ENCODE assay signal across 12 cellular contexts in the genomic region with DNA sequence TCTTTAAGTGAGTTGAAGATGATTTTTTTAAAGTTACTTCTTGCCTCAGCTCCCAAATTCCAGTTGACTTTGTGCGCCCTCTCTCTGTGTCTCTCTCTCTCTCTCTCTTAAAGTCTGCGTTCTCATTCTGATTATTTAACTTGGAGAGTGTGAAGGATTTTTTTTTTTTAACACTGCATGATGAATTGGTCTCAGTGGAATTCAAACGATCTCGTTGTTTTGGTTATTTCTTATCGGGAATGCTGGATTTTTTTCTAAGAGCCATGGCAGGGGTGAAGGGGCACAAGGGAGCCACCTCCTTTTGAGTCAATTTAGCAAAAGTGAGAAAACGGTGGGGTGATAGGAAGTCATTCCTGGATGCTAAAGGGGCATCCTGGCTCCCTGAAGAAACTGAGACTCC.
DNase-seq lines count a peak whose midpoint lies in the region; ATAC-seq, FAIRE-seq and TF ChIP-seq lines count a peak whose summit lies in the region.
"Had no signal": no experiment of that assay in that cellular context is flagged by ENCODE, and none has a peak within 500 bp of the region (broad histone marks: within the 10 kb centered on the region; RNA-seq: fewer than 3 reads in every experiment).

No MANE protein-coding gene starts in this region.

- CTCF ChIA-PET in activated naive CD4-positive, alpha-beta T cell treated with anti-CD3 and anti-CD28 coated beads, Interleukin-2, amount 10 ng/mL, durations not matched to agents 7 days and 5 days (lab: Charles Lee) = no interaction called here

- H3K27me3 ChIP-seq in lower lobe of right lung (ENCODE audit: low read depth) (no peaks in the 10 kb centered on the region), thoracic aorta (replicated peaks; ENCODE audit: insufficient read depth) (no peaks in the 10 kb centered on the region)

- ATAC-seq in lower lobe of right lung (peak; percentile 52 to 66), thoracic aorta (ENCODE audit: insufficient number of reproducible peaks, low FRiP score, low read depth) (peak; percentile 56)
- ATAC-seq in activated T-cell treated with anti-CD3 and anti-CD28 coated beads, Interleukin-2, amount 50 U/mL, for 4 hours = no peak

- no peaks in the 10 kb centered on the region for H3K9me3 ChIP-seq in lower lobe of right lung
- H3K9me3 ChIP-seq in thoracic aorta = no peaks in the 10 kb centered on the region

- H3K4me3 ChIP-seq in coronary artery = peak overlapping the region; percentile 53
- H3K4me3 ChIP-seq in lower lobe of right lung = no peak overlapping the region
- peak overlapping the region; percentile 56 for H3K4me3 ChIP-seq in thoracic aorta

- no peak overlapping the region for H3K27ac Mint-ChIP-seq in activated naive CD4-positive, alpha-beta T cell treated with anti-CD3 and anti-CD28 coated beads, Interleukin-2, amount 10 ng/mL, durations not matched to agents 7 days and 5 days

- DNase-seq in HS-27A (ENCODE audit: low read depth) (peak; percentile 81), coronary artery (ENCODE audit: low spot score) (no peak), lower lobe of right lung (no peak), thoracic aorta (ENCODE audit: low spot score) (no peak), NCI-H748 treated with DMSO at 0.1 percent for 48 hours (lab: John Stamatoyannopoulos, UW) (no peak), urothelium cell line (ENCODE audit: low spot score) (no peak)
- no peak for DNase-seq in activated naive CD4-positive, alpha-beta T cell treated with anti-CD3 and anti-CD28 coated beads, Interleukin-2, amount 10 ng/mL, durations not matched to agents 7 days and 5 days
- DNase-seq in activated T-cell treated with anti-CD3 and anti-CD28 coated beads, Interleukin-2, amount 50 U/mL, for 4 hours = no peak
- DNase-seq: activated naive CD4-positive, alpha-beta T cell treated with Interleukin-2 at 50 U/mL for 16 hours; DMS53; NCI-H446; SIG-M5 had no signal

- no peaks in the 10 kb centered on the region for H3K36me3 Mint-ChIP-seq in activated naive CD4-positive, alpha-beta T cell treated with anti-CD3 and anti-CD28 coated beads, Interleukin-2, amount 10 ng/mL, durations not matched to agents 7 days and 5 days
- no peaks in the 10 kb centered on the region for H3K36me3 Mint-ChIP-seq in activated T-cell treated with anti-CD3 and anti-CD28 coated beads, Interleukin-2, amount 50 U/mL, for 4 hours (ENCODE audit: insufficient read depth)

- peaks cover 25% of the 10 kb centered on the region for H3K4me1 ChIP-seq in lower lobe of right lung
- peaks cover 51 to 98% of the 10 kb centered on the region in 2 donors for H3K4me1 ChIP-seq in thoracic aorta (ENCODE audit: control insufficient read depth in 1 of 2, low read depth in 2 of 2)

- H3K4me1 Mint-ChIP-seq in activated naive CD4-positive, alpha-beta T cell treated with anti-CD3 and anti-CD28 coated beads, Interleukin-2, amount 10 ng/mL, durations not matched to agents 7 days and 5 days = no peaks in the 10 kb centered on the region
- H3K4me1 Mint-ChIP-seq in activated T-cell treated with anti-CD3 and anti-CD28 coated beads, Interleukin-2, amount 50 U/mL, for 4 hours (ENCODE audit: low read depth) = no peaks in the 10 kb centered on the region

- no peak for FAIRE-seq in urothelium cell line (lab: Jason Lieb, UNC)

- no peaks in the 10 kb centered on the region for H3K9me3 Mint-ChIP-seq in activated naive CD4-positive, alpha-beta T cell treated with anti-CD3 and anti-CD28 coated beads, Interleukin-2, amount 10 ng/mL, durations not matched to agents 7 days and 5 days
- no peaks in the 10 kb centered on the region for H3K9me3 Mint-ChIP-seq in activated T-cell treated with anti-CD3 and anti-CD28 coated beads, Interleukin-2, amount 50 U/mL, for 4 hours

- intact Hi-C loops in lower lobe of right lung (cut with DNase I) = no loop called here

- H3K27me3 Mint-ChIP-seq in activated naive CD4-positive, alpha-beta T cell treated with anti-CD3 and anti-CD28 coated beads, Interleukin-2, amount 10 ng/mL, durations not matched to agents 7 days and 5 days = peaks cover 5% of the 10 kb centered on the region
- H3K27me3 Mint-ChIP-seq in activated T-cell treated with anti-CD3 and anti-CD28 coated beads, Interleukin-2, amount 50 U/mL, for 4 hours (ENCODE audit: low read depth) = peaks cover 14% of the 10 kb centered on the region

- TF ChIP-seq CTCF in coronary artery (IDR thresholded peaks at IDR 0.05) (no peak), lower lobe of right lung (IDR thresholded peaks at IDR 0.05) (no peak), thoracic aorta (IDR thresholded peaks at IDR 0.05) (no peak)

- H3K27ac ChIP-seq in coronary artery (peak overlapping the region; percentile 77 to 87), lower lobe of right lung (peak overlapping the region; percentile 72), thoracic aorta (peak overlapping the region; percentile 85 to 90)

- no peaks in the 10 kb centered on the region for H3K36me3 ChIP-seq in lower lobe of right lung
- no peaks in the 10 kb centered on the region for H3K36me3 ChIP-seq in thoracic aorta

- no peak overlapping the region for H3K4me3 Mint-ChIP-seq in activated naive CD4-positive, alpha-beta T cell treated with anti-CD3 and anti-CD28 coated beads, Interleukin-2, amount 10 ng/mL, durations not matched to agents 7 days and 5 days
- H3K4me3 Mint-ChIP-seq in activated T-cell treated with anti-CD3 and anti-CD28 coated beads, Interleukin-2, amount 50 U/mL, for 4 hours = no peak overlapping the region

Comparison
In these comparisons a context has a peak if more than half of its experiments do, and no peak if none do; other contexts are left out.
1. ATAC-seq: peak in lower lobe of right lung (2 of 2) and thoracic aorta (single experiment); none in activated T-cell treated with anti-CD3 and anti-CD28 coated beads, Interleukin-2, amount 50 U/mL, for 4 hours (0 of 2).
2. Peak in every context shown above with its lines, with median percentiles within 50 percentile points of each other: H3K27ac ChIP-seq.